Comparison of ENCODE assay signal across 15 cellular contexts in the genomic region with DNA sequence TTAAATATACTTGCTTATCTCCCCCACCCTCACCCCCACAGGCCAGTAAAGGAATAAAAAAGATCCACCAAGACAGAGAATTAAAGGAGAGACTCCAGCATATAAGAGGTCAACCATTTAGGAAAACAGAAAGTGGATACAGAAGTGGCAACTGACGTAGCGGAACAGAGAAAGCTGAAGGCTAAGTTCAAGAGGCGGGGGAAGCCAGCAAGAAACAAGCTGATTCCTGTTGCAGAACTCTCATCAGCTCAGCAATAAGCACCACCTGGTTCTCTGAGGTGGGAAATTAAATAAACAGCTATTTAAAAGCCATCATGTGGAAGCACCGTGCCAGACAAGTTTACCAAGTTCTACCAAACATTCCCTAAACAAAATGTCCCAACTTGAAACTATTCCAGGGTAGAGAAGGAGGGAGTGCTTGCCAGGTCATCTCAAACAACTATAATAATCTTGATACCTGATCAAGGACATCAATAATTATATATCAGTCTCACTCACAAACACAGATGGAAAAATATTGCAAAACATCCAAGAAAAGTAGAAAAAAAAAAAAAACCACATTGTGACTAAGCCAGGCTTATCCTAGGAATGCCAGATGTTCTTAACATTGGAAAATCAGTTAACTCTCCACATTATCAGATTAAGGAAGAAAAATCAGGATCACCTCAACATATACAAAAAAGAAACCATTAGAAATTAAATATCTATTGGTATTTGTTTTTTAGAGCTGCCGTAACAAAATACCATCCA. TPM values are rescaled to one million over a fixed set of nuclear protein-coding genes. Genes with fewer than 3 reads are reported as not detected.
DNase-seq lines count a peak whose midpoint lies in the region; ATAC-seq and TF ChIP-seq lines count a peak whose summit lies in the region.
"Had no signal": no experiment of that assay in that cellular context is flagged by ENCODE, and none has a peak within 500 bp of the region (broad histone marks: within the 10 kb centered on the region; RNA-seq: fewer than 3 reads in every experiment).

No MANE protein-coding gene starts in this region.

- H3K9ac ChIP-seq in adipocyte (ENCODE audit: low read length): no peak overlapping the region
- H3K9ac ChIP-seq: BLaER1 treated with 17β-estradiol and CSF1 and Interleukin-3, amounts not matched to agents 10 nM and 100 nM had no signal

- H3K4me3 ChIP-seq in AG10803 (ENCODE audit: low read length) (no peak overlapping the region), adipocyte (ENCODE audit: low read length) (no peak overlapping the region), fibroblast of the aortic adventitia (ENCODE audit: low read depth, low read length) (no peak overlapping the region)
- H3K4me3 ChIP-seq: BLaER1 treated with 17β-estradiol and CSF1 and Interleukin-3, amounts not matched to agents 10 nM and 100 nM; Peyer's patch had no signal

- no peaks in the 10 kb centered on the region for H3K9me3 Mint-ChIP-seq in activated T-cell treated with anti-CD3 and anti-CD28 coated beads, Interleukin-2, amount 50 U/mL, for 4 hours
- H3K9me3 Mint-ChIP-seq: T-helper 2 cell treated with Interferon-gamma antibody and Interleukin-4, amounts not matched to agents 5 μg/mL and 100 μg/mL, for 36 hours had no signal

- peaks cover 4% of the 10 kb centered on the region for H3K27me3 ChIP-seq in adipocyte (replicated peaks; ENCODE audit: control insufficient read depth, insufficient read depth, low read length)
- H3K27me3 ChIP-seq: BLaER1 treated with 17β-estradiol and CSF1 and Interleukin-3, amounts not matched to agents 10 nM and 100 nM; Peyer's patch had no signal

- H3K4me1 Mint-ChIP-seq in activated T-cell treated with anti-CD3 and anti-CD28 coated beads, Interleukin-2, amount 50 U/mL, for 4 hours (ENCODE audit: low read depth): no peaks in the 10 kb centered on the region

- peaks cover 7% of the 10 kb centered on the region for H3K4me1 ChIP-seq in adipocyte (ENCODE audit: control insufficient read depth, insufficient read depth, low read length)
- H3K4me1 ChIP-seq: BLaER1 treated with 17β-estradiol and CSF1 and Interleukin-3, amounts not matched to agents 10 nM and 100 nM; Peyer's patch had no signal

- no peaks in the 10 kb centered on the region for H3K36me3 ChIP-seq in adipocyte (ENCODE audit: control insufficient read depth, insufficient read depth, low read length, severe bottlenecking)
- H3K36me3 ChIP-seq: BLaER1 treated with 17β-estradiol and CSF1 and Interleukin-3, amounts not matched to agents 10 nM and 100 nM; Peyer's patch had no signal

- TF ChIP-seq CTCF in AG10803 (conservative IDR thresholded peaks at IDR 0.05; ENCODE audit: low read length): no peak
- no peak for TF ChIP-seq CTCF in fibroblast of the aortic adventitia (IDR thresholded peaks at IDR 0.05; ENCODE audit: insufficient read depth, low read length)

- H3K36me3 Mint-ChIP-seq in activated T-cell treated with anti-CD3 and anti-CD28 coated beads, Interleukin-2, amount 50 U/mL, for 4 hours (ENCODE audit: insufficient read depth): no peaks in the 10 kb centered on the region

- H3K27me3 Mint-ChIP-seq in activated T-cell treated with anti-CD3 and anti-CD28 coated beads, Interleukin-2, amount 50 U/mL, for 4 hours (ENCODE audit: low read depth): peaks cover 34% of the 10 kb centered on the region

- no peak overlapping the region for H3K4me3 Mint-ChIP-seq in activated T-cell treated with anti-CD3 and anti-CD28 coated beads, Interleukin-2, amount 50 U/mL, for 4 hours
- H3K4me3 Mint-ChIP-seq: T-helper 2 cell treated with Interferon-gamma antibody and Interleukin-4, amounts not matched to agents 5 μg/mL and 100 μg/mL, for 36 hours had no signal

- H3K9me3 ChIP-seq in adipocyte (ENCODE audit: control insufficient read depth, low read length): no peaks in the 10 kb centered on the region
- H3K9me3 ChIP-seq: Peyer's patch had no signal

- DNase-seq in AG10803 (ENCODE audit: low read depth): peak; percentile 46
- peak; percentile 49 for DNase-seq in GM03348 (ENCODE audit: low spot score)
- DNase-seq in adipocyte (ENCODE audit: low read depth): peak; percentile 68
- peak; percentile 56 for DNase-seq in fibroblast of the aortic adventitia (ENCODE audit: low read depth)
- DNase-seq in activated T-cell treated with anti-CD3 and anti-CD28 coated beads, Interleukin-2, amount 50 U/mL, for 4 hours: no peak
- no peak for DNase-seq in HuH-7 (ENCODE audit: low spot score)
- DNase-seq: NCI-H1417, NCI-H1930, NCI-H526 treated with DMSO at 0.1 percent for 48 hours, Peyer's patch, SHP77 had no signal

- no peak for ATAC-seq in activated T-cell treated with anti-CD3 and anti-CD28 coated beads, Interleukin-2, amount 50 U/mL, for 4 hours
- ATAC-seq in GM21367 (IDR thresholded peaks at IDR 0.05; ENCODE audit: unreplicated experiment) (no peak), GM21786 (IDR thresholded peaks at IDR 0.05; ENCODE audit: unreplicated experiment) (no peak)

RNA-seq across cellular contexts. Expression of a gene that starts 7.3 kb away (rescaled TPM):
- 5.4 and 22.0 TPM in 2 replicates for total RNA-seq in fibroblast of the aortic adventitia (ENCODE audit: low replicate concordance)
- total RNA-seq in activated T-cell treated with anti-CD3 and anti-CD28 coated beads, Interleukin-2, amount 50 U/mL, for 4 hours: 1 to 10 TPM; 5.4 to 6.3 (median 6.1) TPM

Comparison
In these comparisons a context has a peak if more than half of its experiments do, and no peak if none do; other contexts are left out.
1. DNase-seq: peak in AG10803 (single experiment), GM03348 (single experiment), adipocyte (single experiment) and fibroblast of the aortic adventitia (single experiment); none in activated T-cell treated with anti-CD3 and anti-CD28 coated beads, Interleukin-2, amount 50 U/mL, for 4 hours (single experiment) and HuH-7 (single experiment).